ENCODE assay signal across 3 cellular contexts in genomic region chr22:19455585-19456370, GRCh38.
A peak's percentile ranks its signal among the peaks of the same experiment; 100 is the strongest.
TF ChIP-seq lines count a peak whose summit lies in the region.

No MANE protein-coding gene starts in this region.

TF ChIP-seq in SK-N-SH treated with all-trans-retinoic acid at 6 μM for 48 hours, 23 proteins besides CTCF, POLR2A, EP300 and RAD21:
- TF ChIP-seq PATZ1 (CRISPR knock-in tag; IDR thresholded peaks at IDR 0.05; ENCODE audit: borderline replicate concordance) (no peak), ESRRG (CRISPR knock-in tag; IDR thresholded peaks at IDR 0.05) (no peak), OSR1 (CRISPR knock-in tag; IDR thresholded peaks at IDR 0.05) (no peak), ZC3H10 (CRISPR knock-in tag; IDR thresholded peaks at IDR 0.05) (no peak), ZNF8 (CRISPR knock-in tag; IDR thresholded peaks at IDR 0.05) (no peak), SNAI2 (CRISPR knock-in tag; IDR thresholded peaks at IDR 0.05) (no peak), RARB (CRISPR knock-in tag; IDR thresholded peaks at IDR 0.05) (no peak), GLIS3 (CRISPR knock-in tag; IDR thresholded peaks at IDR 0.05) (no peak), TCF4 (CRISPR knock-in tag; IDR thresholded peaks at IDR 0.05; ENCODE audit: borderline replicate concordance) (no peak), ZFP3 (CRISPR knock-in tag; IDR thresholded peaks at IDR 0.05) (no peak), CSDC2 (CRISPR knock-in tag; IDR thresholded peaks at IDR 0.05) (no peak)

TF ChIP-seq in SK-N-SH, 30 proteins besides CTCF, POLR2A, EP300 and RAD21:
- TF ChIP-seq ELF1 (IDR thresholded peaks at IDR 0.05) (no peak), TAF1 (IDR thresholded peaks at IDR 0.05; ENCODE audit: borderline replicate concordance, low read depth, low read length) (no peak), JUND (IDR thresholded peaks at IDR 0.05) (no peak), RFX5 (IDR thresholded peaks at IDR 0.05; ENCODE audit: low read length) (no peak), EZH2phosphoT487 (IDR thresholded peaks at IDR 0.05; ENCODE audit: borderline replicate concordance, low read depth) (no peak), TCF12 (IDR thresholded peaks at IDR 0.05) (no peak), GATA2 (CRISPR knock-in tag; IDR thresholded peaks at IDR 0.05) (no peak), NFIC (IDR thresholded peaks at IDR 0.05; ENCODE audit: borderline replicate concordance) (no peak), SIN3A (IDR thresholded peaks at IDR 0.05; ENCODE audit: borderline replicate concordance, low read depth, low read length) (no peak)
- TF ChIP-seq, protein P1, sequence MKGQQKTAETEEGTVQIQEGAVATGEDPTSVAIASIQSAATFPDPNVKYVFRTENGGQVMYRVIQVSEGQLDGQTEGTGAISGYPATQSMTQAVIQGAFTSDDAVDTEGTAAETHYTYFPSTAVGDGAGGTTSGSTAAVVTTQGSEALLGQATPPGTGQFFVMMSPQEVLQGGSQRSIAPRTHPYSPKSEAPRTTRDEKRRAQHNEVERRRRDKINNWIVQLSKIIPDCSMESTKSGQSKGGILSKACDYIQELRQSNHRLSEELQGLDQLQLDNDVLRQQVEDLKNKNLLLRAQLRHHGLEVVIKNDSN (IDR thresholded peaks at IDR 0.05; ENCODE audit: borderline replicate concordance, low read depth) = no peak
- TF ChIP-seq, protein P2, sequence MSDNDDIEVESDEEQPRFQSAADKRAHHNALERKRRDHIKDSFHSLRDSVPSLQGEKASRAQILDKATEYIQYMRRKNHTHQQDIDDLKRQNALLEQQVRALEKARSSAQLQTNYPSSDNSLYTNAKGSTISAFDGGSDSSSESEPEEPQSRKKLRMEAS (IDR thresholded peaks at IDR 0.05; ENCODE audit: low read depth) = no peak

TF ChIP-seq in HEK293, 187 proteins besides CTCF, POLR2A, EP300 and RAD21:
- TF ChIP-seq GLIS2 (tag by site-specific recombination; IDR thresholded peaks at IDR 0.05) (peak; percentile 34; the same call in 1 of the 2 replicates), ZNF510 (tag by site-specific recombination; IDR thresholded peaks at IDR 0.05; ENCODE audit: insufficient replicate concordance) (no peak), ZFP41 (tag by site-specific recombination; IDR thresholded peaks at IDR 0.05; ENCODE audit: borderline replicate concordance) (no peak), BCL11B (tag by site-specific recombination; IDR thresholded peaks at IDR 0.05; ENCODE audit: low read depth) (no peak)
